In the genomic region with DNA sequence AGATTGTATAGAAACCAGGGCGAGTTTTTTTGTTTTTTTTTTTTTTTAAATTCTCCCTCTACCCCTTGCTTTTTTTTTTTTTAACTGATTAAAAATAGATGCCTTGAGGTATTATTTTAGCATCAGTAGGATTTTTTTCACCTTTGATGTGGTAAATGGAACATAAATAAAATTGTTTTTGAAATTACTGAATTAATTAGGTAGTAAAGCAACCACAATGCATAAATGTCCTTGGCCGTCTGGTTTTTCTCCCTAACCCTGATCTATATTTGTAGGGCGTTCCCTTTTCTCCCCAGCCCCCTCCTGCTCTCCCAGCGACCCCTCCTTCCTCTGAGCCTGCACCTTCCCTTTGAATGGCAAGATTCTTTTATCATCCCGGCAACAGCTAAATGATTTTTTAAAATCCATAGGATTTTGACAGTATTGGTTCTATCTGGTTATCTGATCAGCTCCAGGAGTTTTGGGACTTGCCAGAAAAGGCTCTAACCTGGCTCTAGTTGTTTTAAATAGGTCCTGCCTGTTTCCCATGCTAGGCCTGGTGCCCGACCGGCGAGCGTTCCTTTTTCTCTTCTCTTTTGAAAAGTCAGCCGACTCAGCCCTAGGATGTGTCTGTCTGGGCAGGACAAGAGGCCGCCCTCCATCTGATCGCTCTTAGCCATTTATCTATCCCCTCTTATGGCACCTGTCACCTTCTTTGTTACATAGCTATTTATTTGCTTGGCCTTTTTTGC, we compare ENCODE assay signal across 1 cellular context.
TF ChIP-seq lines count a peak whose summit lies in the region.

No MANE protein-coding gene starts in this region.

TF ChIP-seq in liver, 16 proteins besides CTCF, POLR2A, EP300 and RAD21 (continued from another document):
- TF ChIP-seq, protein P1, sequence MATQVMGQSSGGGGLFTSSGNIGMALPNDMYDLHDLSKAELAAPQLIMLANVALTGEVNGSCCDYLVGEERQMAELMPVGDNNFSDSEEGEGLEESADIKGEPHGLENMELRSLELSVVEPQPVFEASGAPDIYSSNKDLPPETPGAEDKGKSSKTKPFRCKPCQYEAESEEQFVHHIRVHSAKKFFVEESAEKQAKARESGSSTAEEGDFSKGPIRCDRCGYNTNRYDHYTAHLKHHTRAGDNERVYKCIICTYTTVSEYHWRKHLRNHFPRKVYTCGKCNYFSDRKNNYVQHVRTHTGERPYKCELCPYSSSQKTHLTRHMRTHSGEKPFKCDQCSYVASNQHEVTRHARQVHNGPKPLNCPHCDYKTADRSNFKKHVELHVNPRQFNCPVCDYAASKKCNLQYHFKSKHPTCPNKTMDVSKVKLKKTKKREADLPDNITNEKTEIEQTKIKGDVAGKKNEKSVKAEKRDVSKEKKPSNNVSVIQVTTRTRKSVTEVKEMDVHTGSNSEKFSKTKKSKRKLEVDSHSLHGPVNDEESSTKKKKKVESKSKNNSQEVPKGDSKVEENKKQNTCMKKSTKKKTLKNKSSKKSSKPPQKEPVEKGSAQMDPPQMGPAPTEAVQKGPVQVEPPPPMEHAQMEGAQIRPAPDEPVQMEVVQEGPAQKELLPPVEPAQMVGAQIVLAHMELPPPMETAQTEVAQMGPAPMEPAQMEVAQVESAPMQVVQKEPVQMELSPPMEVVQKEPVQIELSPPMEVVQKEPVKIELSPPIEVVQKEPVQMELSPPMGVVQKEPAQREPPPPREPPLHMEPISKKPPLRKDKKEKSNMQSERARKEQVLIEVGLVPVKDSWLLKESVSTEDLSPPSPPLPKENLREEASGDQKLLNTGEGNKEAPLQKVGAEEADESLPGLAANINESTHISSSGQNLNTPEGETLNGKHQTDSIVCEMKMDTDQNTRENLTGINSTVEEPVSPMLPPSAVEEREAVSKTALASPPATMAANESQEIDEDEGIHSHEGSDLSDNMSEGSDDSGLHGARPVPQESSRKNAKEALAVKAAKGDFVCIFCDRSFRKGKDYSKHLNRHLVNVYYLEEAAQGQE (IDR thresholded peaks at IDR 0.05), result no peak
- TF ChIP-seq EGR1 (IDR thresholded peaks at IDR 0.05; ENCODE audit: low read depth in 2 of 2) (no peak), SP1 (IDR thresholded peaks at IDR 0.05) (no peak), NR2F2 (IDR thresholded peaks at IDR 0.05) (no peak), FOXA2 (IDR thresholded peaks at IDR 0.05) (no peak), YY1 (IDR thresholded peaks at IDR 0.05) (no peak), HNF4G (IDR thresholded peaks at IDR 0.05) (no peak), TAF1 (conservative IDR thresholded peaks at IDR 0.05) (no peak)
- TF ChIP-seq, protein P2, sequence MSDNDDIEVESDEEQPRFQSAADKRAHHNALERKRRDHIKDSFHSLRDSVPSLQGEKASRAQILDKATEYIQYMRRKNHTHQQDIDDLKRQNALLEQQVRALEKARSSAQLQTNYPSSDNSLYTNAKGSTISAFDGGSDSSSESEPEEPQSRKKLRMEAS (IDR thresholded peaks at IDR 0.05), result no peak
- TF ChIP-seq, protein P3, sequence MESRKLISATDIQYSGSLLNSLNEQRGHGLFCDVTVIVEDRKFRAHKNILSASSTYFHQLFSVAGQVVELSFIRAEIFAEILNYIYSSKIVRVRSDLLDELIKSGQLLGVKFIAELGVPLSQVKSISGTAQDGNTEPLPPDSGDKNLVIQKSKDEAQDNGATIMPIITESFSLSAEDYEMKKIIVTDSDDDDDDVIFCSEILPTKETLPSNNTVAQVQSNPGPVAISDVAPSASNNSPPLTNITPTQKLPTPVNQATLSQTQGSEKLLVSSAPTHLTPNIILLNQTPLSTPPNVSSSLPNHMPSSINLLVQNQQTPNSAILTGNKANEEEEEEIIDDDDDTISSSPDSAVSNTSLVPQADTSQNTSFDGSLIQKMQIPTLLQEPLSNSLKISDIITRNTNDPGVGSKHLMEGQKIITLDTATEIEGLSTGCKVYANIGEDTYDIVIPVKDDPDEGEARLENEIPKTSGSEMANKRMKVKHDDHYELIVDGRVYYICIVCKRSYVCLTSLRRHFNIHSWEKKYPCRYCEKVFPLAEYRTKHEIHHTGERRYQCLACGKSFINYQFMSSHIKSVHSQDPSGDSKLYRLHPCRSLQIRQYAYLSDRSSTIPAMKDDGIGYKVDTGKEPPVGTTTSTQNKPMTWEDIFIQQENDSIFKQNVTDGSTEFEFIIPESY (IDR thresholded peaks at IDR 0.05), result no peak
